Comparison of ENCODE assay signal across 18 cellular contexts in genomic region chr12:110548678-110549077, GRCh38. TPM values are rescaled to one million over a fixed set of nuclear protein-coding genes. Genes with fewer than 3 reads are reported as not detected.
DNase-seq lines count a peak whose midpoint lies in the region; ATAC-seq and TF ChIP-seq lines count a peak whose summit lies in the region.
"Had no signal": no experiment of that assay in that cellular context is flagged by ENCODE, and none has a peak within 500 bp of the region (broad histone marks: within the 10 kb centered on the region; RNA-seq: fewer than 3 reads in every experiment).

No MANE protein-coding gene starts in this region.

- H3K36me3 ChIP-seq in esophagus squamous epithelium, result peaks cover 0 to 54% (median 0%) of the 10 kb centered on the region in 3 donors
- H3K36me3 ChIP-seq in muscle layer of duodenum (ENCODE audit: control insufficient read depth in 1 of 2, insufficient read depth in 2 of 2, low read length in 2 of 2), result no peaks in the 10 kb centered on the region
- no peaks in the 10 kb centered on the region for H3K36me3 ChIP-seq in hepatocyte (replicated peaks; ENCODE audit: insufficient read depth, low read depth)

- peaks cover 5% of the 10 kb centered on the region for H4K20me1 ChIP-seq in hepatocyte (ENCODE audit: insufficient read depth, poor library complexity, severe bottlenecking)

- intact Hi-C loops in esophagus squamous epithelium (cut with DNase I), result no loop called here

- ATAC-seq in natural killer cell treated with Interleukin-12 subunit alpha and Interleukin-12 subunit beta and Interleukin-15 and Interleukin-18, amount 100 ng/mL, for 72 hours, result no peak
- no peak for ATAC-seq in HG03097 (IDR thresholded peaks at IDR 0.05; ENCODE audit: low FRiP score, unreplicated experiment)
- ATAC-seq: HepG2; sciatic nerve; stimulated activated naive CD8-positive, alpha-beta T cell treated with anti-CD3 and anti-CD28 coated beads, Interleukin-15, Interleukin-2, amounts not matched to agents 100 U/mL and 50 U/mL, for 24 hours had no signal

- WGBS in esophagus squamous epithelium, 2 donors, result 62 to 81% methylated on average over 7 of the region's 7 CpGs
- 85% methylated on average over 7 of the region's 7 CpGs for WGBS in hepatocyte (ENCODE audit: low lambda C conversion rate, missing lambda C conversion rate)

- peaks cover 52% of the 10 kb centered on the region for H3K4me1 Mint-ChIP-seq in HFFc6 (ENCODE audit: low read depth)
- H3K4me1 Mint-ChIP-seq in natural killer cell treated with Interleukin-12 subunit alpha and Interleukin-12 subunit beta and Interleukin-15 and Interleukin-18, amount 100 ng/mL, for 72 hours (ENCODE audit: low read depth in 2 of 2), result peaks cover 30 to 44% of the 10 kb centered on the region in 2 donors

- H3K27me3 Mint-ChIP-seq in HFFc6 (ENCODE audit: insufficient read depth), result no peaks in the 10 kb centered on the region
- no peaks in the 10 kb centered on the region for H3K27me3 Mint-ChIP-seq in natural killer cell treated with Interleukin-12 subunit alpha and Interleukin-12 subunit beta and Interleukin-15 and Interleukin-18, amount 100 ng/mL, for 72 hours
- H3K27me3 Mint-ChIP-seq: activated naive CD8-positive, alpha-beta T cell treated with anti-CD3 and anti-CD28 coated beads, Interleukin-2, amount 10 ng/mL, durations not matched to agents 7 days and 5 days had no signal

- H3K27ac ChIP-seq in esophagus squamous epithelium (peak overlapping the region; percentile 4 to 64 (median 34)), muscle layer of duodenum (ENCODE audit: low read length) (peak overlapping the region; percentile 75), hepatocyte (no peak overlapping the region)

- H3K27ac Mint-ChIP-seq in HFFc6, result peak overlapping the region; percentile 83
- peak overlapping the region in 1 of 2 donors; percentile 34 for H3K27ac Mint-ChIP-seq in natural killer cell treated with Interleukin-12 subunit alpha and Interleukin-12 subunit beta and Interleukin-15 and Interleukin-18, amount 100 ng/mL, for 72 hours
- H3K27ac Mint-ChIP-seq: activated naive CD8-positive, alpha-beta T cell treated with anti-CD3 and anti-CD28 coated beads, Interleukin-2, amount 10 ng/mL, durations not matched to agents 7 days and 5 days; nephron had no signal

- no peaks in the 10 kb centered on the region for H3K9me3 ChIP-seq in esophagus squamous epithelium
- no peaks in the 10 kb centered on the region for H3K9me3 ChIP-seq in muscle layer of duodenum (ENCODE audit: control insufficient read depth in 1 of 2, low read length in 2 of 2)
- no peaks in the 10 kb centered on the region for H3K9me3 ChIP-seq in hepatocyte (ENCODE audit: low read depth)

- peak overlapping the region; percentile 29; the same call in 1 of the 2 replicates for H3K4me3 Mint-ChIP-seq in HFFc6
- no peak overlapping the region for H3K4me3 Mint-ChIP-seq in natural killer cell treated with Interleukin-12 subunit alpha and Interleukin-12 subunit beta and Interleukin-15 and Interleukin-18, amount 100 ng/mL, for 72 hours
- H3K4me3 Mint-ChIP-seq: activated naive CD8-positive, alpha-beta T cell treated with anti-CD3 and anti-CD28 coated beads, Interleukin-2, amount 10 ng/mL, durations not matched to agents 7 days and 5 days; nephron had no signal

- H3K4me3 ChIP-seq in esophagus squamous epithelium, result no peak overlapping the region
- H3K4me3 ChIP-seq in muscle layer of duodenum (ENCODE audit: low read depth in 1 of 2, low read length in 2 of 2), result no peak overlapping the region
- H3K4me3 ChIP-seq in hepatocyte, result no peak overlapping the region

- no peak for TF ChIP-seq CTCF in HFFc6 (IDR thresholded peaks at IDR 0.05)
- TF ChIP-seq CTCF in esophagus squamous epithelium (IDR thresholded peaks at IDR 0.05), result no peak
- no peak for TF ChIP-seq CTCF in hepatocyte (IDR thresholded peaks at IDR 0.05; ENCODE audit: poor library complexity)

- H3K9me3 Mint-ChIP-seq in HFFc6, result no peaks in the 10 kb centered on the region
- no peaks in the 10 kb centered on the region for H3K9me3 Mint-ChIP-seq in natural killer cell treated with Interleukin-12 subunit alpha and Interleukin-12 subunit beta and Interleukin-15 and Interleukin-18, amount 100 ng/mL, for 72 hours
- H3K9me3 Mint-ChIP-seq: activated naive CD8-positive, alpha-beta T cell treated with anti-CD3 and anti-CD28 coated beads, Interleukin-2, amount 10 ng/mL, durations not matched to agents 7 days and 5 days; nephron had no signal

- H3K36me3 Mint-ChIP-seq in HFFc6 (ENCODE audit: low read depth), result peaks cover 11% of the 10 kb centered on the region
- H3K36me3 Mint-ChIP-seq in natural killer cell treated with Interleukin-12 subunit alpha and Interleukin-12 subunit beta and Interleukin-15 and Interleukin-18, amount 100 ng/mL, for 72 hours, result peaks cover 6% of the 10 kb centered on the region

- DNase-seq in AG08395 (ENCODE audit: low spot score) (peak; percentile 39), HFFc6 (peak; percentile 63), esophagus squamous epithelium (lab: John Stamatoyannopoulos, UW) (no peak), DMS 273 (lab: John Stamatoyannopoulos, UW; ENCODE audit: unreplicated experiment) (no peak), hepatocyte (ENCODE audit: low spot score) (no peak)
- no peak for DNase-seq in natural killer cell treated with Interleukin-12 subunit alpha and Interleukin-12 subunit beta and Interleukin-15 and Interleukin-18, amount 100 ng/mL, for 72 hours (ENCODE audit: low spot score)
- DNase-seq: activated naive CD8-positive, alpha-beta T cell treated with anti-CD3 and anti-CD28 coated beads, Interleukin-2, amount 10 ng/mL, durations not matched to agents 7 days and 5 days; cerebellar nuclear complex; DMS153; GOT3; NCI-H1092; NCI-H226; stimulated activated naive CD8-positive, alpha-beta T cell treated with anti-CD3 and anti-CD28 coated beads, Interleukin-15, Interleukin-2, amounts not matched to agents 100 U/mL and 50 U/mL, for 24 hours had no signal

- H3K79me2 ChIP-seq in hepatocyte, result peaks cover 64% of the 10 kb centered on the region

- TF ChIP-seq POLR2A in esophagus squamous epithelium (IDR thresholded peaks at IDR 0.05), result no peak

- H3K4me2 ChIP-seq in hepatocyte, result no peak overlapping the region

- no peaks in the 10 kb centered on the region for H3K27me3 ChIP-seq in esophagus squamous epithelium
- no peaks in the 10 kb centered on the region for H3K27me3 ChIP-seq in muscle layer of duodenum (ENCODE audit: low read depth, low read length)
- H3K27me3 ChIP-seq in hepatocyte, result no peaks in the 10 kb centered on the region

- no peaks in the 10 kb centered on the region for H3K9me2 ChIP-seq in hepatocyte (replicated peaks; ENCODE audit: insufficient read depth)

- H3K4me1 ChIP-seq in esophagus squamous epithelium, result peaks cover 34 to 75% (median 40%) of the 10 kb centered on the region in 3 donors
- H3K4me1 ChIP-seq in muscle layer of duodenum (ENCODE audit: control insufficient read depth in 1 of 2, insufficient read depth in 2 of 2, low read length in 2 of 2), result peaks cover 4 to 38% of the 10 kb centered on the region in 2 donors
- H3K4me1 ChIP-seq in hepatocyte (ENCODE audit: insufficient read depth), result no peaks in the 10 kb centered on the region

- no peak overlapping the region for H2AFZ ChIP-seq in hepatocyte

RNA-seq across cellular contexts. Expression of gene PPTC7, which starts 34.4 kb away (rescaled TPM):
- total RNA-seq in HFFc6 (2021; fragmentation: NEBNext Ultra II Directional; extraction: Animal tissue kit (Norgen Biotek cat#: 25700)), result 10 to 100 TPM in 5 of 6 experiments, 1 to 10 TPM in 1; 8.9 to 13.6 (median 12.0) TPM
- total RNA-seq in esophagus squamous epithelium (10 to 100 TPM; 14.8 to 30.5 (median 19.2) TPM), hepatocyte (11.8 and 17.1 TPM in 2 replicates)
- 10 to 100 TPM; 35.2 to 42.1 TPM for total RNA-seq in natural killer cell treated with Interleukin-12 subunit alpha and Interleukin-12 subunit beta and Interleukin-15 and Interleukin-18, amount 100 ng/mL, for 72 hours
- polyA plus RNA-seq in hepatocyte, result 8.1 and 8.6 TPM in 2 replicates

RNA-seq across cellular contexts. Expression of gene RAD9B, which starts 46.5 kb away (rescaled TPM):
- 1 to 10 TPM in 1 of 6 experiments, under 1 TPM in 5; 0.55 to 1.1 (median 0.77) TPM for total RNA-seq in HFFc6 (2021; fragmentation: NEBNext Ultra II Directional; extraction: Animal tissue kit (Norgen Biotek cat#: 25700))
- total RNA-seq in esophagus squamous epithelium (under 1 TPM in 3 of 4 donors, not detected in 1; 0.23 to 0.76 (median 0.40) TPM), hepatocyte (0.23 and 0.24 TPM in 2 replicates)
- total RNA-seq in natural killer cell treated with Interleukin-12 subunit alpha and Interleukin-12 subunit beta and Interleukin-15 and Interleukin-18, amount 100 ng/mL, for 72 hours, result under 1 TPM; 0.45 to 0.62 TPM
- polyA plus RNA-seq in hepatocyte, result 0.13 and 0.61 TPM in 2 replicates

RNA-seq across cellular contexts. Expression of gene VPS29, which starts 46.8 kb away (rescaled TPM):
- total RNA-seq in HFFc6 (2021; fragmentation: NEBNext Ultra II Directional; extraction: Animal tissue kit (Norgen Biotek cat#: 25700)), result 100 to 1,000 TPM in 5 of 6 experiments, 10 to 100 TPM in 1; 98.0 to 116 (median 110) TPM
- total RNA-seq in esophagus squamous epithelium, result 100 to 1,000 TPM in 2 of 4 donors, 10 to 100 TPM in 2; 66.9 to 146 (median 110) TPM
- 100 to 1,000 TPM; 105 to 120 TPM for total RNA-seq in natural killer cell treated with Interleukin-12 subunit alpha and Interleukin-12 subunit beta and Interleukin-15 and Interleukin-18, amount 100 ng/mL, for 72 hours
- 102 and 110 TPM in 2 replicates for total RNA-seq in hepatocyte
- polyA plus RNA-seq in hepatocyte, result 176 and 177 TPM in 2 replicates

Comparison
In these comparisons a context has a peak if more than half of its experiments do, and no peak if none do; other contexts are left out.
1. DNase-seq: peak in AG08395 (single experiment) and HFFc6 (single experiment); none in esophagus squamous epithelium (single experiment), DMS 273 (single experiment), natural killer cell treated with Interleukin-12 subunit alpha and Interleukin-12 subunit beta and Interleukin-15 and Interleukin-18, amount 100 ng/mL, for 72 hours (single experiment) and hepatocyte (single experiment).